ENCODE assay signal across 9 cellular contexts in genomic region chr17:82864721-82865240, GRCh38. TPM values are rescaled to one million over a fixed set of nuclear protein-coding genes. Genes with fewer than 3 reads are reported as not detected.
DNase-seq lines count a peak whose midpoint lies in the region; ATAC-seq and TF ChIP-seq lines count a peak whose summit lies in the region.
"Had no signal": no experiment of that assay in that cellular context is flagged by ENCODE, and none has a peak within 500 bp of the region (broad histone marks: within the 10 kb centered on the region; RNA-seq: fewer than 3 reads in every experiment).

No MANE protein-coding gene starts in this region.

- H3K4me3 ChIP-seq in Peyer's patch = peak overlapping the region in 1 of 4 donors; percentile 20

- H3K4me3 Mint-ChIP-seq in immature natural killer cell = peak overlapping the region; percentile 75 to 91 (median 83)

- H3K36me3 ChIP-seq in Peyer's patch = no peaks in the 10 kb centered on the region

- H3K27ac Mint-ChIP-seq in immature natural killer cell = peak overlapping the region; percentile 95 to 98 (median 98)

- in situ Hi-C loops in ACHN (cut with HindIII; ENCODE audit: low pct_ligation_motif_present, low pct_unique_long_range_greater_than_20kb, low sequenced_read_pairs) = no loop called here

- H3K36me3 Mint-ChIP-seq in immature natural killer cell = peaks cover 0 to 4% (median under 1%) of the 10 kb centered on the region in 3 donors

- H3K27me3 ChIP-seq in Peyer's patch = no peaks in the 10 kb centered on the region

- no peak for ATAC-seq in left ventricle myocardium superior
- ATAC-seq in left cardiac atrium = no peak
- ATAC-seq in HG02938 (IDR thresholded peaks at IDR 0.05; ENCODE audit: unreplicated experiment) = no peak
- ATAC-seq in GM18909 (IDR thresholded peaks at IDR 0.05; ENCODE audit: poor library complexity, unreplicated experiment) = no peak

- H3K9me3 ChIP-seq in Peyer's patch = no peaks in the 10 kb centered on the region

- H3K27ac ChIP-seq in Peyer's patch = peak overlapping the region; percentile 65 to 83 (median 70)

- DNase-seq in left ventricle myocardium superior = peak; percentile 30
- no peak for DNase-seq in left cardiac atrium
- no peak for DNase-seq in Peyer's patch
- no peak for DNase-seq in immature natural killer cell
- no peak for DNase-seq in ACHN
- DNase-seq in DMS79 (lab: John Stamatoyannopoulos, UW) = no peak
- DNase-seq: DMS153 had no signal

- TF ChIP-seq CTCF in Peyer's patch (IDR thresholded peaks at IDR 0.05) = no peak

- intact Hi-C loops in left ventricle myocardium superior (cut with micrococcal nuclease) = no loop called here
- intact Hi-C loops in left cardiac atrium (cut with DNase I) = no loop called here

- H3K9me3 Mint-ChIP-seq in immature natural killer cell = no peaks in the 10 kb centered on the region

- peaks cover 64 to 73% of the 10 kb centered on the region in 2 donors for H3K4me1 Mint-ChIP-seq in immature natural killer cell

- H3K27me3 Mint-ChIP-seq in immature natural killer cell (ENCODE audit: low read depth in 3 of 3) = peaks cover 4 to 14% (median 9%) of the 10 kb centered on the region in 3 donors

- no peak for TF ChIP-seq POLR2A in Peyer's patch (IDR thresholded peaks at IDR 0.05)

- H3K4me1 ChIP-seq in Peyer's patch = peaks cover 0 to 31% (median 20%) of the 10 kb centered on the region in 4 donors

RNA-seq across cellular contexts. Expression of gene ZNF750, which starts 25.0 kb away (rescaled TPM):
- 0.15 TPM for total RNA-seq in left ventricle myocardium superior
- total RNA-seq in left cardiac atrium = not detected
- total RNA-seq in Peyer's patch = not detected
- under 1 TPM in 1 of 3 donors, not detected in 2; 0.11 TPM for polyA plus RNA-seq in immature natural killer cell
